In genomic region chr2:437180-437579, GRCh38 we compare ENCODE assay signal across 14 cellular contexts.
DNase-seq lines count a peak whose midpoint lies in the region; ATAC-seq lines count a peak whose summit lies in the region.
"Had no signal": no experiment of that assay in that cellular context is flagged by ENCODE, and none has a peak within 500 bp of the region (broad histone marks: within the 10 kb centered on the region; RNA-seq: fewer than 3 reads in every experiment).

No MANE protein-coding gene starts in this region.

- peaks cover 20% of the 10 kb centered on the region for H3K4me1 ChIP-seq in CD8-positive, alpha-beta memory T cell (ENCODE audit: insufficient read depth, low read length)
- no peaks in the 10 kb centered on the region for H3K4me1 ChIP-seq in mesenchymal stem cell (ENCODE audit: control insufficient read depth, insufficient read depth, low read depth, low read length)
- H3K4me1 ChIP-seq: colonic mucosa had no signal

- peak; percentile 49 for DNase-seq in activated CD4-positive, alpha-beta T cell treated with anti-CD3 and anti-CD28 coated beads, Interleukin-2, amount 10 ng/mL, durations not matched to agents 24 days and 14 days
- no peak for DNase-seq in activated CD4-positive, alpha-beta T cell treated with anti-CD3 and anti-CD28 coated beads, Interleukin-2, amount 50 U/mL, for 48 hours
- no peak for DNase-seq in CD8-positive, alpha-beta memory T cell
- DNase-seq in T-helper 17 cell (no peak), immature natural killer cell (no peak), pons (ENCODE audit: low spot score) (no peak), SHP77 (lab: John Stamatoyannopoulos, UW) (no peak), mesenchymal stem cell (no peak)
- DNase-seq: activated gamma-delta T cell treated with Interleukin-2 at 50 U/mL for 16 hours, body of pancreas, colonic mucosa, kidney glomerular epithelial cell had no signal

- H2BK12ac ChIP-seq in mesenchymal stem cell (ENCODE audit: low read length in 2 of 2) = no peak overlapping the region

- no peak overlapping the region for H3K4me2 ChIP-seq in mesenchymal stem cell (ENCODE audit: low read length, poor library complexity, severe bottlenecking)

- H3K27me3 ChIP-seq in CD8-positive, alpha-beta memory T cell (ENCODE audit: insufficient read depth, low read length, poor library complexity, severe bottlenecking) = no peaks in the 10 kb centered on the region
- H3K27me3 ChIP-seq in mesenchymal stem cell (ENCODE audit: control insufficient read depth in 1 of 2, insufficient read depth in 1 of 2, low read length in 2 of 2) = no peaks in the 10 kb centered on the region
- H3K27me3 ChIP-seq: body of pancreas, colonic mucosa had no signal

- H2BK5ac ChIP-seq in mesenchymal stem cell (ENCODE audit: low read depth, low read length, poor library complexity, severe bottlenecking) = no peak overlapping the region

- H2AFZ ChIP-seq in mesenchymal stem cell (ENCODE audit: low read depth, low read length) = no peak overlapping the region

- POLR2A ChIA-PET in CD8-positive, alpha-beta memory T cell (lab: Charles Lee) = no interaction called here

- H2BK120ac ChIP-seq in mesenchymal stem cell (ENCODE audit: low read depth, low read length) = no peak overlapping the region

- H3K36me3 ChIP-seq in CD8-positive, alpha-beta memory T cell (ENCODE audit: insufficient read depth, low read length) = no peaks in the 10 kb centered on the region
- H3K36me3 ChIP-seq in mesenchymal stem cell (ENCODE audit: control insufficient read depth in 1 of 2, insufficient read depth in 2 of 2, low read depth in 1 of 2, low read length in 2 of 2) = no peaks in the 10 kb centered on the region
- H3K36me3 ChIP-seq: colonic mucosa had no signal

- H3K14ac ChIP-seq in mesenchymal stem cell (ENCODE audit: low read length in 2 of 2) = no peak overlapping the region

- CTCF ChIA-PET in CD8-positive, alpha-beta memory T cell (lab: Charles Lee) = interaction anchor here (1.1 to 1.5 kb wide), 3 partner anchors 43 to 240 kb away, joined by 4 to 5 read pairs (median 4); partner anchors contain the start of gene TMEM18

- H3K4ac ChIP-seq in mesenchymal stem cell (ENCODE audit: low read depth in 1 of 2, low read length in 2 of 2) = no peak overlapping the region

- H4K91ac ChIP-seq in mesenchymal stem cell (ENCODE audit: low read length) = no peak overlapping the region

- H3K36me3 Mint-ChIP-seq in activated CD4-positive, alpha-beta T cell treated with anti-CD3 and anti-CD28 coated beads, Interleukin-2, amount 10 ng/mL, durations not matched to agents 24 days and 14 days (ENCODE audit: low read depth) = no peaks in the 10 kb centered on the region
- H3K36me3 Mint-ChIP-seq in CD8-positive, alpha-beta memory T cell = no peaks in the 10 kb centered on the region
- peaks cover 3% of the 10 kb centered on the region for H3K36me3 Mint-ChIP-seq in T-helper 17 cell (ENCODE audit: low read depth)
- H3K36me3 Mint-ChIP-seq in immature natural killer cell = no peaks in the 10 kb centered on the region

- no peak overlapping the region for H3K9ac ChIP-seq in mesenchymal stem cell (ENCODE audit: low read length)

- peaks cover 5% of the 10 kb centered on the region for H3K27me3 Mint-ChIP-seq in activated CD4-positive, alpha-beta T cell treated with anti-CD3 and anti-CD28 coated beads, Interleukin-2, amount 10 ng/mL, durations not matched to agents 24 days and 14 days
- no peaks in the 10 kb centered on the region for H3K27me3 Mint-ChIP-seq in CD8-positive, alpha-beta memory T cell
- H3K27me3 Mint-ChIP-seq in T-helper 17 cell (peaks cover 6% of the 10 kb centered on the region), immature natural killer cell (ENCODE audit: low read depth in 3 of 3) (peaks cover 6 to 11% (median 7%) of the 10 kb centered on the region in 3 donors)

- 66% methylated on average over 4 of the region's 5 CpGs for WGBS in mesenchymal stem cell

- no peak overlapping the region for H4K8ac ChIP-seq in mesenchymal stem cell (ENCODE audit: low read length)

- intact Hi-C loops in activated CD4-positive, alpha-beta T cell treated with anti-CD3 and anti-CD28 coated beads, Interleukin-2, amount 10 ng/mL, durations not matched to agents 24 days and 14 days (cut with micrococcal nuclease) = no loop called here

- H3K27ac ChIP-seq in CD8-positive, alpha-beta memory T cell (ENCODE audit: low read depth, low read length) = no peak overlapping the region
- H3K27ac ChIP-seq in mesenchymal stem cell (ENCODE audit: low read length, poor library complexity, severe bottlenecking) = no peak overlapping the region
- H3K27ac ChIP-seq: C4-2B, colonic mucosa, RWPE1 had no signal

- H3K18ac ChIP-seq in mesenchymal stem cell (ENCODE audit: low read depth in 1 of 2, low read length in 2 of 2) = no peak overlapping the region

- peak overlapping the region; percentile 81 for H3K4me3 Mint-ChIP-seq in activated CD4-positive, alpha-beta T cell treated with anti-CD3 and anti-CD28 coated beads, Interleukin-2, amount 10 ng/mL, durations not matched to agents 24 days and 14 days
- H3K4me3 Mint-ChIP-seq in CD8-positive, alpha-beta memory T cell = peak overlapping the region; percentile 77 to 92 (median 87)
- H3K4me3 Mint-ChIP-seq in T-helper 17 cell (peak overlapping the region; percentile 79), immature natural killer cell (peak overlapping the region; percentile 78 to 90 (median 83))

- H2AK5ac ChIP-seq in mesenchymal stem cell (ENCODE audit: low read length, severe bottlenecking) = no peak overlapping the region

- no peak overlapping the region for H3K27ac Mint-ChIP-seq in activated CD4-positive, alpha-beta T cell treated with anti-CD3 and anti-CD28 coated beads, Interleukin-2, amount 10 ng/mL, durations not matched to agents 24 days and 14 days
- peak overlapping the region; percentile 86 to 99 (median 98) for H3K27ac Mint-ChIP-seq in CD8-positive, alpha-beta memory T cell
- H3K27ac Mint-ChIP-seq in T-helper 17 cell (peak overlapping the region; percentile 88), immature natural killer cell (peak overlapping the region; percentile 88 to 94 (median 92))

- H3K4me1 Mint-ChIP-seq in activated CD4-positive, alpha-beta T cell treated with anti-CD3 and anti-CD28 coated beads, Interleukin-2, amount 10 ng/mL, durations not matched to agents 24 days and 14 days = peaks cover 22% of the 10 kb centered on the region
- peaks cover 31 to 45% (median 37%) of the 10 kb centered on the region in 3 donors for H3K4me1 Mint-ChIP-seq in CD8-positive, alpha-beta memory T cell
- H3K4me1 Mint-ChIP-seq in T-helper 17 cell (peaks cover 18% of the 10 kb centered on the region), immature natural killer cell (peaks cover 45 to 72% of the 10 kb centered on the region in 2 donors)

- H3K23ac ChIP-seq in mesenchymal stem cell (ENCODE audit: low read length in 2 of 2) = no peak overlapping the region

- no peaks in the 10 kb centered on the region for H3K9me3 Mint-ChIP-seq in activated CD4-positive, alpha-beta T cell treated with anti-CD3 and anti-CD28 coated beads, Interleukin-2, amount 10 ng/mL, durations not matched to agents 24 days and 14 days
- H3K9me3 Mint-ChIP-seq in CD8-positive, alpha-beta memory T cell = peaks cover 0 to 2% (median 0%) of the 10 kb centered on the region in 5 donors
- H3K9me3 Mint-ChIP-seq in immature natural killer cell = peaks cover 0 to 1% (median 0%) of the 10 kb centered on the region in 6 donors

- ATAC-seq in T-helper 17 cell = no peak

- H3K79me1 ChIP-seq in mesenchymal stem cell (replicated peaks; ENCODE audit: low read length, poor library complexity, severe bottlenecking) = no peaks in the 10 kb centered on the region

- H3K4me3 ChIP-seq in CD8-positive, alpha-beta memory T cell (ENCODE audit: low read length) = peak overlapping the region; percentile 46
- H3K4me3 ChIP-seq in mesenchymal stem cell (ENCODE audit: insufficient read depth in 1 of 2, low read depth in 1 of 2, low read length in 2 of 2) = no peak overlapping the region
- H3K4me3 ChIP-seq: body of pancreas, colonic mucosa had no signal

- no peaks in the 10 kb centered on the region for H3K9me3 ChIP-seq in CD8-positive, alpha-beta memory T cell (ENCODE audit: low read length)
- H3K9me3 ChIP-seq in T-helper 17 cell (ENCODE audit: control insufficient read depth, low read length, poor library complexity, severe bottlenecking) (no peaks in the 10 kb centered on the region), mesenchymal stem cell (ENCODE audit: control insufficient read depth, low read length) (no peaks in the 10 kb centered on the region)
- H3K9me3 ChIP-seq: body of pancreas, colonic mucosa had no signal

- no peak overlapping the region for H2BK15ac ChIP-seq in mesenchymal stem cell (ENCODE audit: low read depth, poor library complexity, severe bottlenecking)
